1 cellular context compared by ENCODE assay signal in genomic region chr6:33383427-33384185, GRCh38.
TF ChIP-seq lines count a peak whose summit lies in the region.

No MANE protein-coding gene starts in this region.

TF ChIP-seq in K562, 482 proteins besides CTCF, POLR2A, EP300 and RAD21:
- TF ChIP-seq TBP (optimal IDR thresholded peaks at IDR 0.05; ENCODE audit: low read depth, low read length): no peak
- no peak for TF ChIP-seq SIRT6 (IDR thresholded peaks at IDR 0.05; ENCODE audit: low read depth, low read length)
- no peak for TF ChIP-seq PML (IDR thresholded peaks at IDR 0.05; ENCODE audit: low read length)
- no peak for TF ChIP-seq NFYB (IDR thresholded peaks at IDR 0.05; ENCODE audit: extremely low read depth, insufficient read length)
- no peak for TF ChIP-seq ATF2 (CRISPR knock-in tag; IDR thresholded peaks at IDR 0.05)
- no peak for TF ChIP-seq LARP7 (IDR thresholded peaks at IDR 0.05)
- TF ChIP-seq RB1 (IDR thresholded peaks at IDR 0.05; ENCODE audit: low read depth): no peak
- no peak for TF ChIP-seq RBM14 (IDR thresholded peaks at IDR 0.05; ENCODE audit: borderline replicate concordance, insufficient read depth, low read depth, low read length)
- TF ChIP-seq GABPB2 (CRISPR knock-in tag; conservative IDR thresholded peaks at IDR 0.05): no peak
- TF ChIP-seq GATAD2A (IDR thresholded peaks at IDR 0.05): no peak
